30 cellular contexts compared by ENCODE assay signal in genomic region chr3:127171721-127172120, GRCh38. TPM values are rescaled to one million over a fixed set of nuclear protein-coding genes. Genes with fewer than 3 reads are reported as not detected.
"Had no signal": no experiment of that assay in that cellular context is flagged by ENCODE, and none has a peak within 500 bp of the region (broad histone marks: within the 10 kb centered on the region; RNA-seq: fewer than 3 reads in every experiment).

No MANE protein-coding gene starts in this region.

- H3K4me1 Mint-ChIP-seq: naive thymus-derived CD4-positive, alpha-beta T cell had no signal

- H3K36me3 Mint-ChIP-seq: naive thymus-derived CD4-positive, alpha-beta T cell had no signal

- H3K36me3 ChIP-seq: esophagus muscularis mucosa, gastrocnemius medialis, heart right ventricle, neutrophil, spleen, stomach, thoracic aorta had no signal

- ATAC-seq: effector memory CD8-positive, alpha-beta T cell; gastrocnemius medialis; heart right ventricle; left colon; left ventricle myocardium superior; naive thymus-derived CD4-positive, alpha-beta T cell; sciatic nerve had no signal

- H3K4me1 ChIP-seq: stomach had no signal

- H3K9me3 ChIP-seq: esophagus muscularis mucosa, gastrocnemius medialis, heart right ventricle, neutrophil, spleen, stomach, thoracic aorta had no signal

- H3K9me3 Mint-ChIP-seq: dendritic cell treated with granulocyte-macrophage colony-stimulating factor and Interleukin-4, amounts not matched to agents 40 ng/mL and 50 ng/mL, for 4 days; effector memory CD8-positive, alpha-beta T cell had no signal

- H3K4me3 Mint-ChIP-seq: dendritic cell treated with granulocyte-macrophage colony-stimulating factor and Interleukin-4, amounts not matched to agents 40 ng/mL and 50 ng/mL, for 4 days; effector memory CD8-positive, alpha-beta T cell; naive thymus-derived CD4-positive, alpha-beta T cell had no signal

- H3K27me3 ChIP-seq: gastrocnemius medialis had no signal

- H3K4me3 ChIP-seq: esophagus muscularis mucosa, gastrocnemius medialis, heart right ventricle, lung, spleen, stomach, thoracic aorta had no signal

- DNase-seq: central memory CD4-positive, alpha-beta T cell; effector memory CD8-positive, alpha-beta T cell; gastrocnemius medialis; heart right ventricle; hypothalamus; left colon; left ventricle myocardium superior; mesendoderm; naive thymus-derived CD4-positive, alpha-beta T cell; posterior cingulate gyrus; spleen; stimulated activated CD4-positive, alpha-beta T cell treated with anti-CD3 and anti-CD28 coated beads, Interleukin-15, amount 100 ng/mL, for 24 hours; stimulated activated CD4-positive, alpha-beta T cell treated with anti-CD3 and anti-CD28 coated beads, Interleukin-4, amount 100 ng/mL, for 4 hours; stimulated activated naive CD4-positive, alpha-beta T cell; stomach; substantia nigra; trophoblast cell had no signal

- H3K27ac Mint-ChIP-seq: dendritic cell treated with granulocyte-macrophage colony-stimulating factor and Interleukin-4, amounts not matched to agents 40 ng/mL and 50 ng/mL, for 4 days; effector memory CD8-positive, alpha-beta T cell; naive thymus-derived CD4-positive, alpha-beta T cell had no signal

- H3K27ac ChIP-seq: epithelial cell of prostate, esophagus muscularis mucosa, gastrocnemius medialis, heart right ventricle, neutrophil, spleen, stomach, thoracic aorta had no signal

RNA-seq across cellular contexts. Expression of gene PRR23E, which starts 21.2 kb away (rescaled TPM):
- total RNA-seq: esophagus muscularis mucosa; fibroblast of villous mesenchyme; gastrocnemius medialis; heart right ventricle; left colon; left ventricle myocardium superior; lung; mononuclear cell; naive thymus-derived CD4-positive, alpha-beta T cell; osteocyte; pulmonary artery endothelial cell; sciatic nerve; skeletal muscle tissue; spleen; stomach; thoracic aorta had no signal
- polyA plus RNA-seq: heart right ventricle; keratinocyte; lung; naive thymus-derived CD4-positive, alpha-beta T cell; spleen; stomach had no signal
